8 cellular contexts compared by ENCODE assay signal in genomic region chr11:44133335-44133946, GRCh38. TPM values are rescaled to one million over a fixed set of nuclear protein-coding genes. Genes with fewer than 3 reads are reported as not detected.
DNase-seq lines count a peak whose midpoint lies in the region; ATAC-seq, FAIRE-seq and TF ChIP-seq lines count a peak whose summit lies in the region.

No MANE protein-coding gene starts in this region.

- POLR2A ChIA-PET in A549 (lab: Yijun Ruan, JAX) = no interaction called here
- POLR2A ChIA-PET in Panc1 (lab: Charles Lee) = no interaction called here

- ATAC-seq in A549 (peak; percentile 72 to 79; a peak in 5 of 6 replicates), Panc1 (peak; percentile 83), GM21447 (IDR thresholded peaks at IDR 0.05; ENCODE audit: unreplicated experiment) (no peak), GM19452 (IDR thresholded peaks at IDR 0.05; ENCODE audit: unreplicated experiment) (no peak)

- H3K27ac ChIP-seq in A549 = no peak overlapping the region
- H3K27ac ChIP-seq in Panc1 (ENCODE audit: low read length) = no peak overlapping the region

- FAIRE-seq in A549 (lab: Jason Lieb, UNC) (no peak), GM12892 (lab: Jason Lieb, UNC) (peak; percentile 88)

- TF ChIP-seq POLR2A in A549 (IDR thresholded peaks at IDR 0.05; ENCODE audit: low read length) (no peak), GM12892 (IDR thresholded peaks at IDR 0.05; ENCODE audit: low read depth, low read length) (no peak)

- no peak overlapping the region for H3K4me3 ChIP-seq in A549
- no peak overlapping the region for H3K4me3 ChIP-seq in Panc1 (ENCODE audit: low read depth in 2 of 2, low read length in 2 of 2)

- H3K4me1 ChIP-seq in A549 (0 out of 3 replicates have a peak, but pooled peaks cover 4% of the 10 kb centered on the region), Panc1 (ENCODE audit: control insufficient read depth, insufficient read depth, low read length) (0 out of 2 replicates have a peak, but pooled peaks cover under 1% of the 10 kb centered on the region)

- in situ Hi-C loops in Panc1 (cut with HindIII; ENCODE audit: low pct_unique_long_range_greater_than_20kb, low sequenced_read_pairs) = no loop called here

- intact Hi-C loops in Panc1 (cut with micrococcal nuclease; ENCODE audit: unreplicated experiment) = loop anchor here (2.0 to 10.0 kb wide), 2 partner anchors 151 to 403 kb away; no protein-coding TSS in a partner anchor

- TF ChIP-seq RAD21 in A549 (conservative IDR thresholded peaks at IDR 0.05 in 1 of 2, IDR thresholded peaks at IDR 0.05 in 1 of 2) = peak; percentile 72 to 75

- 87% methylated on average over 1 of the region's 1 CpG for WGBS in A549 (ENCODE audit: missing lambda C conversion rate)

- BruUV-seq in Panc1 (replicated peaks; lab: Mats Ljungman, UMichigan) = no TSS peak

- H3K9me3 ChIP-seq in A549 (no peaks in the 10 kb centered on the region), Panc1 (ENCODE audit: control insufficient read depth, insufficient read depth, low read depth, low read length) (no peaks in the 10 kb centered on the region)

- no peaks in the 10 kb centered on the region for H3K27me3 ChIP-seq in Panc1 (ENCODE audit: control insufficient read depth, insufficient read depth, low read length)

- TF ChIP-seq CTCF in A549 (IDR thresholded peaks at IDR 0.05) = peak; percentile 80
- TF ChIP-seq CTCF in Panc1 (IDR thresholded peaks at IDR 0.05) = peak; percentile 77

- H3K36me3 ChIP-seq in Panc1 (ENCODE audit: control insufficient read depth, insufficient read depth, low read length) = no peaks in the 10 kb centered on the region

- H3K4me2 ChIP-seq in A549 = no peak overlapping the region

- CTCF ChIA-PET in A549 (lab: Yijun Ruan, JAX) (interaction anchor here (0.6 to 3.7 kb wide), 40 partner anchors 11 to 481 kb away, joined by 3 to 25 read pairs (median 4); partner anchors contain the start of gene EXT2), Panc1 (lab: Charles Lee) (interaction anchor here (2.1 kb wide), 1 partner anchor 28 kb away, joined by 6 read pairs; no protein-coding TSS in a partner anchor)

- DNase-seq in A549 (ENCODE audit: low read depth in 1 of 2, low spot score in 1 of 2) (peak; percentile 23 to 47), GM12892 (ENCODE audit: insufficient read length) (no peak), Panc1 (ENCODE audit: low read depth, low spot score) (no peak), fibroblast of gingiva (ENCODE audit: low read depth) (peak; percentile 49), pulmonary artery endothelial cell (ENCODE audit: low read depth, low spot score) (peak; percentile 8)
- DNase-seq in activated CD4-positive, alpha-beta T cell treated with anti-CD3 and anti-CD28 coated beads, Interleukin-2, amount 50 U/mL, for 48 hours = no peak

- no peak for TF ChIP-seq EP300 in A549 (IDR thresholded peaks at IDR 0.05)

TF ChIP-seq in A549, 52 proteins besides CTCF, POLR2A, EP300 and RAD21:
- peak; percentile 77 for TF ChIP-seq SMC3 (IDR thresholded peaks at IDR 0.05)
- no peak for TF ChIP-seq CBX2 (IDR thresholded peaks at IDR 0.05; ENCODE audit: borderline replicate concordance, low read depth)
- no peak for TF ChIP-seq ELK1 (IDR thresholded peaks at IDR 0.05; ENCODE audit: low read depth, low read length)

RNA-seq across cellular contexts. Expression of gene EXT2, which starts 38.0 kb away (rescaled TPM):
- polyA plus RNA-seq in A549 (2011; rRNA removed) (77.3 and 82.5 TPM in 2 replicates), A549 (2017; fragmentation: RNase III; extraction: RNeasy Plus Mini Kit Qiagen cat#74134 plus additional on column Dnase treatment) (56.4 to 57.8 TPM (median 56.5 TPM) in 3 replicates)
- polyA plus RNA-seq in A549 (2012; cell fraction: cytosol; rRNA removed) = 43.9 and 49.5 TPM in 2 replicates
- 74.5 and 86.2 TPM in 2 replicates for polyA plus RNA-seq in A549 (2012; cell fraction: nucleus; rRNA removed)
- 119 and 130 TPM in 2 replicates for polyA minus RNA-seq in A549 (2011; rRNA and poly(A)+ RNA removed)
- 8.9 TPM for polyA plus RNA-seq in GM12892 (2012; ENCODE audit: missing spikeins)
- total RNA-seq in Panc1 (2021; ENCODE audit: unreplicated experiment) (57.5 TPM), pulmonary artery endothelial cell (84.5 and 87.9 TPM in 2 replicates)
- 50.2 TPM for polyA plus RNA-seq in Panc1 (2012; ENCODE audit: insufficient read length)

Comparison
In these comparisons a context has a peak if more than half of its experiments do, and no peak if none do; other contexts are left out.
1. ATAC-seq: peak in A549 (2 of 2) and Panc1 (single experiment); none in GM21447 (single experiment) and GM19452 (single experiment).
2. DNase-seq: peak in A549 (2 of 2), fibroblast of gingiva (single experiment) and pulmonary artery endothelial cell (single experiment); none in GM12892 (single experiment), Panc1 (single experiment) and activated CD4-positive, alpha-beta T cell treated with anti-CD3 and anti-CD28 coated beads, Interleukin-2, amount 50 U/mL, for 48 hours (0 of 2).